Comparison of ENCODE assay signal across 14 cellular contexts in genomic region chr6:80280258-80281010, GRCh38.
DNase-seq lines count a peak whose midpoint lies in the region; ATAC-seq and TF ChIP-seq lines count a peak whose summit lies in the region.
"Had no signal": no experiment of that assay in that cellular context is flagged by ENCODE, and none has a peak within 500 bp of the region (broad histone marks: within the 10 kb centered on the region; RNA-seq: fewer than 3 reads in every experiment).

No MANE protein-coding gene starts in this region.

- H3K9me2 ChIP-seq in PC-9 (ENCODE audit: insufficient read depth), result no peaks in the 10 kb centered on the region

- H3K9me3 ChIP-seq in PC-9 (ENCODE audit: insufficient read depth, low read depth), result no peaks in the 10 kb centered on the region
- H3K9me3 ChIP-seq: Peyer's patch had no signal

- BruUV-seq in PC-9 (replicated peaks; lab: Mats Ljungman, UMichigan), result no TSS peak

- peaks cover 2% of the 10 kb centered on the region for H3K36me3 Mint-ChIP-seq in activated CD8-positive, alpha-beta T cell treated with anti-CD3 and anti-CD28 coated beads for 36 hours (ENCODE audit: low read depth)
- no peaks in the 10 kb centered on the region for H3K36me3 Mint-ChIP-seq in activated CD8-positive, alpha-beta T cell treated with anti-CD3 and anti-CD28 coated beads, Interleukin-2, amount 10 ng/mL, durations not matched to agents 7 days and 5 days (ENCODE audit: low read depth)
- peaks cover 2% of the 10 kb centered on the region for H3K36me3 Mint-ChIP-seq in progenitor cell of endocrine pancreas (ENCODE audit: insufficient read depth)

- POLR2A ChIA-PET in activated CD8-positive, alpha-beta T cell treated with anti-CD3 and anti-CD28 coated beads for 36 hours (lab: Charles Lee), result no interaction called here
- POLR2A ChIA-PET in activated CD8-positive, alpha-beta T cell treated with anti-CD3 and anti-CD28 coated beads, Interleukin-2, amount 10 ng/mL, durations not matched to agents 7 days and 5 days (lab: Charles Lee), result interaction anchor here (0.8 kb wide), 1 partner anchor 29 kb away, joined by 3 read pairs; no protein-coding TSS in a partner anchor
- POLR2A ChIA-PET in PC-9 (lab: Charles Lee; ENCODE audit: unreplicated experiment), result interaction anchor here (0.5 kb wide), 1 partner anchor 443 kb away, joined by 3 read pairs; no protein-coding TSS in a partner anchor

- H3K4me1 Mint-ChIP-seq in activated CD8-positive, alpha-beta T cell treated with anti-CD3 and anti-CD28 coated beads for 36 hours (ENCODE audit: low read depth), result peaks cover 13% of the 10 kb centered on the region
- peaks cover 6% of the 10 kb centered on the region for H3K4me1 Mint-ChIP-seq in activated CD8-positive, alpha-beta T cell treated with anti-CD3 and anti-CD28 coated beads, Interleukin-2, amount 10 ng/mL, durations not matched to agents 7 days and 5 days (ENCODE audit: low read depth)
- H3K4me1 Mint-ChIP-seq in progenitor cell of endocrine pancreas (ENCODE audit: low read depth), result no peaks in the 10 kb centered on the region

- H2AFZ ChIP-seq in PC-9, result no peak overlapping the region

- H3K4me1 ChIP-seq in PC-9 (replicated peaks; ENCODE audit: insufficient read depth), result no peaks in the 10 kb centered on the region; the same call in 1 of the 2 replicates
- H3K4me1 ChIP-seq: Peyer's patch had no signal

- no peak overlapping the region for H3K4me3 ChIP-seq in PC-9
- H3K4me3 ChIP-seq: Peyer's patch had no signal

- intact Hi-C loops in activated CD8-positive, alpha-beta T cell treated with anti-CD3 and anti-CD28 coated beads for 36 hours (cut with micrococcal nuclease), result no loop called here
- intact Hi-C loops in PC-9 (cut with micrococcal nuclease; ENCODE audit: unreplicated experiment), result no loop called here

- ATAC-seq in activated CD8-positive, alpha-beta T cell treated with anti-CD3 and anti-CD28 coated beads for 36 hours, result peak; percentile 37
- ATAC-seq in activated CD8-positive, alpha-beta T cell treated with anti-CD3 and anti-CD28 coated beads, Interleukin-2, amount 10 ng/mL, durations not matched to agents 7 days and 5 days, result no peak
- ATAC-seq in HG02642 (IDR thresholded peaks at IDR 0.05; ENCODE audit: poor library complexity, unreplicated experiment) (peak; percentile 58), HG03439 (IDR thresholded peaks at IDR 0.05; ENCODE audit: unreplicated experiment) (no peak)
- ATAC-seq: naive thymus-derived CD4-positive, alpha-beta T cell had no signal

- H3K36me3 ChIP-seq in PC-9 (ENCODE audit: low read depth), result no peaks in the 10 kb centered on the region
- H3K36me3 ChIP-seq: Peyer's patch, WERI-Rb-1 had no signal

- H3K4me2 ChIP-seq in PC-9, result no peak overlapping the region

- no peaks in the 10 kb centered on the region for H3K79me2 ChIP-seq in PC-9 (ENCODE audit: low read depth)

- peak overlapping the region; percentile 54 for H3K27ac ChIP-seq in PC-9
- H3K27ac ChIP-seq: Peyer's patch, WERI-Rb-1 had no signal

- no peak overlapping the region for H3K27ac Mint-ChIP-seq in activated CD8-positive, alpha-beta T cell treated with anti-CD3 and anti-CD28 coated beads for 36 hours
- H3K27ac Mint-ChIP-seq in activated CD8-positive, alpha-beta T cell treated with anti-CD3 and anti-CD28 coated beads, Interleukin-2, amount 10 ng/mL, durations not matched to agents 7 days and 5 days, result no peak overlapping the region
- peak overlapping the region; percentile 15 for H3K27ac Mint-ChIP-seq in progenitor cell of endocrine pancreas
- H3K27ac Mint-ChIP-seq: naive thymus-derived CD4-positive, alpha-beta T cell had no signal

- CTCF ChIA-PET in activated CD8-positive, alpha-beta T cell treated with anti-CD3 and anti-CD28 coated beads for 36 hours (lab: Charles Lee), result interaction anchor here (1.2 kb wide), 1 partner anchor 41 kb away, joined by 3 read pairs; no protein-coding TSS in a partner anchor
- CTCF ChIA-PET in activated CD8-positive, alpha-beta T cell treated with anti-CD3 and anti-CD28 coated beads, Interleukin-2, amount 10 ng/mL, durations not matched to agents 7 days and 5 days (lab: Charles Lee), result no interaction called here
- CTCF ChIA-PET in PC-9 (lab: Charles Lee), result no interaction called here

- H4K20me1 ChIP-seq in PC-9 (ENCODE audit: insufficient read depth), result no peaks in the 10 kb centered on the region

- no peak for DNase-seq in activated CD8-positive, alpha-beta T cell treated with anti-CD3 and anti-CD28 coated beads for 36 hours
- no peak for DNase-seq in activated CD8-positive, alpha-beta T cell treated with anti-CD3 and anti-CD28 coated beads, Interleukin-2, amount 10 ng/mL, durations not matched to agents 7 days and 5 days
- DNase-seq in PC-9 (peak; percentile 3 to 60), progenitor cell of endocrine pancreas (ENCODE audit: low spot score, unreplicated experiment) (no peak), GM19240 (ENCODE audit: insufficient read length, low spot score) (no peak), NCI-H2171 (lab: John Stamatoyannopoulos, UW) (no peak)
- DNase-seq: ACHN; activated naive CD4-positive, alpha-beta T cell treated with Interleukin-2 at 50 U/mL for 16 hours; naive thymus-derived CD4-positive, alpha-beta T cell; NCI-H2081 treated with DMSO at 0.1 percent for 48 hours; Peyer's patch; WERI-Rb-1 had no signal

- no peaks in the 10 kb centered on the region for H3K27me3 Mint-ChIP-seq in activated CD8-positive, alpha-beta T cell treated with anti-CD3 and anti-CD28 coated beads for 36 hours
- no peaks in the 10 kb centered on the region for H3K27me3 Mint-ChIP-seq in activated CD8-positive, alpha-beta T cell treated with anti-CD3 and anti-CD28 coated beads, Interleukin-2, amount 10 ng/mL, durations not matched to agents 7 days and 5 days (ENCODE audit: low read depth)
- no peaks in the 10 kb centered on the region for H3K27me3 Mint-ChIP-seq in progenitor cell of endocrine pancreas
- H3K27me3 Mint-ChIP-seq: naive thymus-derived CD4-positive, alpha-beta T cell had no signal

- H3K4me3 Mint-ChIP-seq in activated CD8-positive, alpha-beta T cell treated with anti-CD3 and anti-CD28 coated beads for 36 hours, result no peak overlapping the region
- H3K4me3 Mint-ChIP-seq in activated CD8-positive, alpha-beta T cell treated with anti-CD3 and anti-CD28 coated beads, Interleukin-2, amount 10 ng/mL, durations not matched to agents 7 days and 5 days, result no peak overlapping the region
- no peak overlapping the region for H3K4me3 Mint-ChIP-seq in progenitor cell of endocrine pancreas (ENCODE audit: low read depth)
- H3K4me3 Mint-ChIP-seq: naive thymus-derived CD4-positive, alpha-beta T cell had no signal

- no peaks in the 10 kb centered on the region for H3K9me3 Mint-ChIP-seq in activated CD8-positive, alpha-beta T cell treated with anti-CD3 and anti-CD28 coated beads for 36 hours
- no peaks in the 10 kb centered on the region for H3K9me3 Mint-ChIP-seq in activated CD8-positive, alpha-beta T cell treated with anti-CD3 and anti-CD28 coated beads, Interleukin-2, amount 10 ng/mL, durations not matched to agents 7 days and 5 days (ENCODE audit: insufficient read depth)
- no peaks in the 10 kb centered on the region for H3K9me3 Mint-ChIP-seq in progenitor cell of endocrine pancreas (ENCODE audit: low read depth)

- TF ChIP-seq CTCF in activated CD8-positive, alpha-beta T cell treated with anti-CD3 and anti-CD28 coated beads for 36 hours (IDR thresholded peaks at IDR 0.05), result no peak
- no peak for TF ChIP-seq CTCF in PC-9 (conservative IDR thresholded peaks at IDR 0.05)
- TF ChIP-seq CTCF in progenitor cell of endocrine pancreas (IDR thresholded peaks at IDR 0.05; ENCODE audit: unreplicated experiment), result no peak

- no peaks in the 10 kb centered on the region for H3K27me3 ChIP-seq in PC-9 (ENCODE audit: insufficient read depth, low read depth)
- H3K27me3 ChIP-seq: Peyer's patch had no signal

- H3F3A ChIP-seq in PC-9 (ENCODE audit: insufficient read depth, low read depth), result 0 out of 2 replicates have a peak, but pooled peaks cover 8% of the 10 kb centered on the region

Comparison
In these comparisons a context has a peak if more than half of its experiments do, and no peak if none do; other contexts are left out.
1. ATAC-seq: peak in activated CD8-positive, alpha-beta T cell treated with anti-CD3 and anti-CD28 coated beads for 36 hours (single experiment) and HG02642 (single experiment); none in activated CD8-positive, alpha-beta T cell treated with anti-CD3 and anti-CD28 coated beads, Interleukin-2, amount 10 ng/mL, durations not matched to agents 7 days and 5 days (single experiment) and HG03439 (single experiment).
2. DNase-seq: peak in PC-9 (2 of 2); none in activated CD8-positive, alpha-beta T cell treated with anti-CD3 and anti-CD28 coated beads for 36 hours (single experiment), activated CD8-positive, alpha-beta T cell treated with anti-CD3 and anti-CD28 coated beads, Interleukin-2, amount 10 ng/mL, durations not matched to agents 7 days and 5 days (single experiment), progenitor cell of endocrine pancreas (single experiment), GM19240 (single experiment) and NCI-H2171 (single experiment).